ENCODE assay signal across 29 cellular contexts in genomic region chr18:12431561-12431960, GRCh38. TPM values are rescaled to one million over a fixed set of nuclear protein-coding genes. Genes with fewer than 3 reads are reported as not detected.
"Had no signal": no experiment of that assay in that cellular context is flagged by ENCODE, and none has a peak within 500 bp of the region (broad histone marks: within the 10 kb centered on the region; RNA-seq: fewer than 3 reads in every experiment).

No MANE protein-coding gene starts in this region.

- H2AFZ ChIP-seq: hepatocyte, neural progenitor cell, parathyroid adenoma had no signal

- H3K27ac ChIP-seq: heart right ventricle, hepatocyte, lower lobe of right lung, neural progenitor cell, neutrophil, parathyroid adenoma, psoas muscle, right atrium auricular region, right lobe of liver, skin epidermis, testis, thyroid gland, upper lobe of left lung, vagina had no signal

- H3K79me2 ChIP-seq: hepatocyte, parathyroid adenoma had no signal

- H3K9ac ChIP-seq: neural progenitor cell, parathyroid adenoma had no signal

- H3K4me2 ChIP-seq: hepatocyte, neural progenitor cell had no signal

- H3K27me3 ChIP-seq: heart right ventricle, hepatocyte, neural progenitor cell, neutrophil, right atrium auricular region, right lobe of liver, testis, thyroid gland, transverse colon, upper lobe of left lung, vagina had no signal

- FAIRE-seq: keratinocyte had no signal

- H3K9me3 ChIP-seq: lower lobe of right lung, neutrophil, psoas muscle, right atrium auricular region, right lobe of liver, testis, thyroid gland, transverse colon, upper lobe of left lung, vagina had no signal

- ATAC-seq: heart right ventricle; left cardiac atrium; left lobe of liver; left ventricle myocardium superior; lower lobe of right lung; psoas muscle; right lobe of liver; stimulated activated effector memory CD8-positive, alpha-beta T cell treated with anti-CD3 and anti-CD28 coated beads, Interleukin-12 subunit alpha, Interleukin-12 subunit beta, amount 100 ng/mL, for 72 hours had no signal

- H3K4me1 ChIP-seq: heart right ventricle, lower lobe of right lung, neural progenitor cell, parathyroid adenoma, psoas muscle, right atrium auricular region, right lobe of liver, testis, thyroid gland, transverse colon, upper lobe of left lung, vagina had no signal

- DNase-seq: heart right ventricle; kidney glomerular epithelial cell; left cardiac atrium; left ventricle myocardium superior; lower lobe of right lung; mammary epithelial cell; mesenchymal stem cell; naive thymus-derived CD4-positive, alpha-beta T cell; nephron progenitor cell; occipital lobe; psoas muscle; right lobe of liver; stimulated activated CD4-positive, alpha-beta T cell treated with anti-CD3 and anti-CD28 coated beads, Interleukin-4, amount 100 ng/mL, for 24 hours; stimulated activated naive CD4-positive, alpha-beta T cell; testis; thyroid gland; transverse colon; upper lobe of left lung had no signal

- H3K4me3 ChIP-seq: heart right ventricle, hepatocyte, lower lobe of right lung, neural progenitor cell, psoas muscle, right atrium auricular region, right lobe of liver, skin epidermis, thyroid gland, transverse colon, upper lobe of left lung, vagina had no signal

- H3K36me3 ChIP-seq: neutrophil, right lobe of liver, thyroid gland, transverse colon had no signal

RNA-seq across cellular contexts. Expression of gene PRELID3A, which starts 23.8 kb away (rescaled TPM):
- total RNA-seq: mononuclear cell had no signal
- polyA plus RNA-seq: naive thymus-derived CD4-positive, alpha-beta T cell had no signal
